7 cellular contexts compared by ENCODE assay signal in genomic region chr15:72339777-72340177, GRCh38. TPM values are rescaled to one million over a fixed set of nuclear protein-coding genes. Genes with fewer than 3 reads are reported as not detected.
DNase-seq lines count a peak whose midpoint lies in the region; ATAC-seq and TF ChIP-seq lines count a peak whose summit lies in the region.

No MANE protein-coding gene starts in this region.

- no TSS peak for BruUV-seq in PC-3 (replicated peaks; lab: Mats Ljungman, UMichigan)

- H3K4me1 ChIP-seq in HEK293 (ENCODE audit: control insufficient read depth, insufficient read depth, low read length) (peaks cover 6% of the 10 kb centered on the region), PC-3 (ENCODE audit: insufficient read depth, low read length) (peaks cover 19% of the 10 kb centered on the region), fibroblast of lung (ENCODE audit: control insufficient read depth, extremely low read depth, insufficient read depth, low read length) (peaks cover 8% of the 10 kb centered on the region)

- intact Hi-C loops in PC-3 (cut with micrococcal nuclease) (loop anchor here (10.0 kb wide), 1 partner anchor 245 kb away; no protein-coding TSS in a partner anchor), sciatic nerve (cut with DNase I) (loop anchor here (5.0 kb wide), 1 partner anchor 343 kb away; no protein-coding TSS in a partner anchor)

- H3K27ac ChIP-seq in HEK293 (ENCODE audit: extremely low read depth, low read depth, low read length): no peak overlapping the region
- H3K27ac ChIP-seq in PC-3 (ENCODE audit: low read length): peak overlapping the region; percentile 56
- H3K27ac ChIP-seq in fibroblast of lung (ENCODE audit: insufficient read depth, low read length): peak overlapping the region; percentile 51

- H3K27me3 ChIP-seq in PC-3 (ENCODE audit: low read length) (no peaks in the 10 kb centered on the region), fibroblast of lung (ENCODE audit: control insufficient read depth, insufficient read depth, low read length) (no peaks in the 10 kb centered on the region)

- ATAC-seq in PC-3 (peak; percentile 94), sciatic nerve (peak; percentile 85), HG02798 (IDR thresholded peaks at IDR 0.05; ENCODE audit: poor library complexity, unreplicated experiment) (no peak)

- CTCF ChIA-PET in HEK293 (lab: Yijun Ruan, JAX): interaction anchor here (0.7 to 5.1 kb wide), 3 partner anchors 26 to 934 kb away, joined by 3 to 24 read pairs (median 4); no protein-coding TSS in a partner anchor
- CTCF ChIA-PET in PC-3 (lab: Charles Lee): interaction anchor here (0.6 kb wide), 2 partner anchors 27 to 193 kb away, joined by 4 to 6 read pairs; no protein-coding TSS in a partner anchor

- H2AFZ ChIP-seq in PC-3 (ENCODE audit: low read length): peak overlapping the region; percentile 64
- no peak overlapping the region for H2AFZ ChIP-seq in fibroblast of lung (ENCODE audit: low read length)

- no peaks in the 10 kb centered on the region for H4K20me1 ChIP-seq in PC-3 (ENCODE audit: low read length)
- no peaks in the 10 kb centered on the region for H4K20me1 ChIP-seq in fibroblast of lung (ENCODE audit: control insufficient read depth, extremely low read depth, insufficient read depth, low read length)

- H3K9ac ChIP-seq in PC-3 (ENCODE audit: low read length) (no peak overlapping the region), fibroblast of lung (ENCODE audit: insufficient read depth, low read length) (no peak overlapping the region)

- H3K4me3 ChIP-seq in HEK293 (ENCODE audit: low read depth, low read length) (no peak overlapping the region), PC-3 (ENCODE audit: low read length) (no peak overlapping the region; the same call in 1 of the 2 replicates), fibroblast of lung (replicated peaks in 1 of 4; ENCODE audit: control extremely low read depth in 1 of 4, insufficient read depth in 1 of 4, low read depth in 3 of 4, low read length in 4 of 4) (no peak overlapping the region)

- no peaks in the 10 kb centered on the region for H3F3A ChIP-seq in PC-3 (ENCODE audit: low read length, unreplicated experiment)

- no peaks in the 10 kb centered on the region for H3K9me2 ChIP-seq in PC-3 (replicated peaks; ENCODE audit: low read length)

- POLR2A ChIA-PET in HEK293 (lab: Yijun Ruan, JAX): interaction anchor here (0.7 kb wide), 1 partner anchor 8 kb away, joined by 7 read pairs; no protein-coding TSS in a partner anchor
- POLR2A ChIA-PET in PC-3 (lab: Charles Lee; ENCODE audit: unreplicated experiment): interaction anchor here (0.6 kb wide), 1 partner anchor 11 kb away, joined by 7 read pairs; no protein-coding TSS in a partner anchor

- H3K36me3 ChIP-seq in HEK293 (ENCODE audit: control insufficient read depth in 2 of 2, insufficient read depth in 1 of 2, low read length in 2 of 2) (peaks cover 0 to 18% of the 10 kb centered on the region in 2 experiments; a peak in 2 of 3 replicates), PC-3 (ENCODE audit: low read depth, low read length) (no peaks in the 10 kb centered on the region), fibroblast of lung (ENCODE audit: control insufficient read depth, insufficient read depth, low read length) (peaks cover 4% of the 10 kb centered on the region)

- no peaks in the 10 kb centered on the region for H3K9me3 ChIP-seq in HEK293 (ENCODE audit: control insufficient read depth, insufficient read depth, low read depth, low read length)
- H3K9me3 ChIP-seq in PC-3 (ENCODE audit: low read length): no peaks in the 10 kb centered on the region
- H3K9me3 ChIP-seq in fibroblast of lung (ENCODE audit: control insufficient read depth, insufficient read depth, low read depth, low read length): no peaks in the 10 kb centered on the region

- peak; percentile 73 for DNase-seq in PC-3
- peak; percentile 86 to 95 for DNase-seq in fibroblast of lung (ENCODE audit: low read depth in 2 of 2)
- DNase-seq in sciatic nerve (ENCODE audit: low spot score): no peak
- DNase-seq in NCI-H526 treated with DMSO at 0.1 percent for 48 hours (lab: John Stamatoyannopoulos, UW): no peak
- DNase-seq in NCI-H1048 (lab: John Stamatoyannopoulos, UW): no peak

- TF ChIP-seq CTCF in HEK293 (tag by site-specific recombination; IDR thresholded peaks at IDR 0.05) (no peak), PC-3 (conservative IDR thresholded peaks at IDR 0.05; ENCODE audit: low read depth, low read length) (no peak), fibroblast of lung (conservative IDR thresholded peaks at IDR 0.05 in 1 of 2, IDR thresholded peaks at IDR 0.05 in 1 of 2; ENCODE audit: low read depth in 1 of 2, low read length in 2 of 2) (no peak)

- H3K4me2 ChIP-seq in PC-3 (ENCODE audit: low read length) (peak overlapping the region; percentile 77), fibroblast of lung (ENCODE audit: extremely low read depth, insufficient read depth, low read length) (peak overlapping the region; percentile 51)

- no peaks in the 10 kb centered on the region for H3K79me2 ChIP-seq in PC-3 (ENCODE audit: low read length)
- no peaks in the 10 kb centered on the region for H3K79me2 ChIP-seq in fibroblast of lung (ENCODE audit: control insufficient read depth, insufficient read depth, low read length)

TF ChIP-seq in HEK293, 187 proteins besides CTCF, POLR2A, EP300 and RAD21 (continues in another document):
- TF ChIP-seq ZXDB (tag by site-specific recombination; IDR thresholded peaks at IDR 0.05) (no peak), BCL11B (tag by site-specific recombination; IDR thresholded peaks at IDR 0.05; ENCODE audit: low read depth) (no peak), BCL11A (tag by site-specific recombination; IDR thresholded peaks at IDR 0.05; ENCODE audit: low read depth) (no peak), KLF17 (tag by site-specific recombination; IDR thresholded peaks at IDR 0.05) (peak; percentile 83; the same call in 1 of the 2 replicates), ZNF148 (tag by site-specific recombination; IDR thresholded peaks at IDR 0.05; ENCODE audit: borderline replicate concordance) (no peak), HOXD13 (CRISPR knock-in tag; IDR thresholded peaks at IDR 0.05; ENCODE audit: borderline replicate concordance) (no peak), ZBTB20 (tag by site-specific recombination; IDR thresholded peaks at IDR 0.05) (no peak), ZNF169 (tag by site-specific recombination; IDR thresholded peaks at IDR 0.05) (no peak), ZBTB21 (tag by site-specific recombination; IDR thresholded peaks at IDR 0.05) (0 out of 2 replicates have a peak, but pooled peaks have one; percentile 18), ZNF513 (tag by site-specific recombination; IDR thresholded peaks at IDR 0.05) (no peak), ZFHX2 (tag by site-specific recombination; conservative IDR thresholded peaks at IDR 0.05) (no peak)

RNA-seq across cellular contexts. Expression of gene CELF6, which starts 19.8 kb away (rescaled TPM):
- not detected in 2 replicates for total RNA-seq in PC-3 (2014; rRNA removed)
- total RNA-seq in fibroblast of lung: 0.17 and 0.26 TPM in 2 replicates
- polyA plus RNA-seq in fibroblast of lung: 0.08 TPM in 1 of 2 replicates, not detected in the other
- polyA plus RNA-seq in fibroblast of lung (2012): 0.07 and 0.12 TPM in 2 replicates
- not detected in 2 replicates for polyA minus RNA-seq in fibroblast of lung (ENCODE audit: low replicate concordance)
- total RNA-seq in sciatic nerve: 3.3 TPM

RNA-seq across cellular contexts. Expression of gene HEXA, which starts 36.0 kb away (rescaled TPM):
- 0.29 TPM in 1 of 2 replicates, not detected in the other for total RNA-seq in PC-3 (2014; rRNA removed)
- total RNA-seq in fibroblast of lung: 80.3 and 98.1 TPM in 2 replicates
- 137 and 183 TPM in 2 replicates for polyA plus RNA-seq in fibroblast of lung
- polyA plus RNA-seq in fibroblast of lung (2012): 93.6 and 114 TPM in 2 replicates
- 49.9 and 63.9 TPM in 2 replicates for polyA minus RNA-seq in fibroblast of lung (ENCODE audit: low replicate concordance)
- total RNA-seq in sciatic nerve: 102 TPM

RNA-seq across cellular contexts. Expression of gene TMEM202, which starts 58.3 kb away (rescaled TPM):
- total RNA-seq in PC-3 (2014; rRNA removed) (not detected in 2 replicates), fibroblast of lung (not detected in 2 replicates), sciatic nerve (not detected)
- polyA plus RNA-seq in fibroblast of lung: not detected in 2 replicates
- polyA plus RNA-seq in fibroblast of lung (2012): not detected in 2 replicates
- not detected in 2 replicates for polyA minus RNA-seq in fibroblast of lung (ENCODE audit: low replicate concordance)

Comparison
In these comparisons a context has a peak if more than half of its experiments do, and no peak if none do; other contexts are left out.
1. DNase-seq: peak in PC-3 (single experiment) and fibroblast of lung (2 of 2); none in sciatic nerve (single experiment), NCI-H526 treated with DMSO at 0.1 percent for 48 hours (single experiment) and NCI-H1048 (single experiment).
2. RNA of gene HEXA, which starts 36.0 kb away (total RNA-seq): 102 TPM in sciatic nerve (single experiment) and 80.3 to 98.1 TPM in fibroblast of lung; 0.29 TPM in PC-3; every median in the first group is over 10 times any median in the second.